19 cellular contexts compared by ENCODE assay signal in genomic region chr3:16943857-16944256, GRCh38. TPM values are rescaled to one million over a fixed set of nuclear protein-coding genes. Genes with fewer than 3 reads are reported as not detected.
DNase-seq lines count a peak whose midpoint lies in the region; ATAC-seq and TF ChIP-seq lines count a peak whose summit lies in the region.
"Had no signal": no experiment of that assay in that cellular context is flagged by ENCODE, and none has a peak within 500 bp of the region (broad histone marks: within the 10 kb centered on the region; RNA-seq: fewer than 3 reads in every experiment).

No MANE protein-coding gene starts in this region.

- no peaks in the 10 kb centered on the region for H3K27me3 Mint-ChIP-seq in memory B cell
- H3K27me3 Mint-ChIP-seq: IgD-negative memory B cell had no signal

- H3K9me3 ChIP-seq in left ventricle myocardium inferior (replicated peaks): no peaks in the 10 kb centered on the region
- no peaks in the 10 kb centered on the region for H3K9me3 ChIP-seq in heart left ventricle
- no peaks in the 10 kb centered on the region for H3K9me3 ChIP-seq in HEK293 (ENCODE audit: control insufficient read depth, insufficient read depth, low read depth, low read length)
- H3K9me3 ChIP-seq in tibial nerve: no peaks in the 10 kb centered on the region
- H3K9me3 ChIP-seq: A549; BLaER1 treated with 17β-estradiol and CSF1 and Interleukin-3, amounts not matched to agents 10 nM and 100 nM; Caco-2 had no signal

- CTCF ChIA-PET in HEK293 (lab: Yijun Ruan, JAX): no interaction called here

- POLR2A ChIA-PET in HEK293 (lab: Yijun Ruan, JAX): no interaction called here

- no peak overlapping the region for H3K4me3 Mint-ChIP-seq in memory B cell
- H3K4me3 Mint-ChIP-seq: IgD-negative memory B cell had no signal

- intact Hi-C loops in left ventricle myocardium inferior (cut with micrococcal nuclease): no loop called here
- intact Hi-C loops in heart left ventricle (cut with DNase I): loop anchor here in 2 of 10 donors (5.0 kb wide), 2 partner anchors 37 to 62 kb away; partner anchors contain the start of gene PLCL2 (in 1 of the 2)

- no peak for ATAC-seq in heart left ventricle
- ATAC-seq in memory B cell (ENCODE audit: low read depth): no peak
- ATAC-seq in HG03469 (IDR thresholded peaks at IDR 0.05; ENCODE audit: unreplicated experiment): no peak
- ATAC-seq: A549, HCT116, HepG2 had no signal

- no peak for TF ChIP-seq EP300 in tibial nerve (IDR thresholded peaks at IDR 0.05)

- TF ChIP-seq POLR2A in heart left ventricle (IDR thresholded peaks at IDR 0.05) (no peak), tibial nerve (IDR thresholded peaks at IDR 0.05) (no peak)

- no peaks in the 10 kb centered on the region for H3K36me3 ChIP-seq in left ventricle myocardium inferior
- no peaks in the 10 kb centered on the region for H3K36me3 ChIP-seq in heart left ventricle
- H3K36me3 ChIP-seq in HEK293 (ENCODE audit: control insufficient read depth in 2 of 2, insufficient read depth in 1 of 2, low read length in 2 of 2): no peaks in the 10 kb centered on the region
- no peaks in the 10 kb centered on the region for H3K36me3 ChIP-seq in tibial nerve

- H3K4me3 ChIP-seq in left ventricle myocardium inferior: no peak overlapping the region
- no peak overlapping the region for H3K4me3 ChIP-seq in heart left ventricle
- H3K4me3 ChIP-seq in HEK293 (ENCODE audit: low read depth, low read length): no peak overlapping the region
- no peak overlapping the region for H3K4me3 ChIP-seq in tibial nerve
- H3K4me3 ChIP-seq: A549; BLaER1 treated with 17β-estradiol and CSF1 and Interleukin-3, amounts not matched to agents 10 nM and 100 nM had no signal

- H3K27ac Mint-ChIP-seq in memory B cell: peak overlapping the region; percentile 46
- H3K27ac Mint-ChIP-seq: IgD-negative memory B cell had no signal

- peaks cover 44% of the 10 kb centered on the region for H3K4me1 Mint-ChIP-seq in memory B cell

- no peaks in the 10 kb centered on the region for H3K27me3 ChIP-seq in left ventricle myocardium inferior (ENCODE audit: low read depth)
- H3K27me3 ChIP-seq in heart left ventricle: no peaks in the 10 kb centered on the region
- H3K27me3 ChIP-seq in tibial nerve: no peaks in the 10 kb centered on the region
- H3K27me3 ChIP-seq: BLaER1 treated with 17β-estradiol and CSF1 and Interleukin-3, amounts not matched to agents 10 nM and 100 nM had no signal

- no peaks in the 10 kb centered on the region for H3K9me3 Mint-ChIP-seq in memory B cell
- H3K9me3 Mint-ChIP-seq: IgD-negative memory B cell had no signal

- H3K4me1 ChIP-seq in left ventricle myocardium inferior (peaks cover 81% of the 10 kb centered on the region), heart left ventricle (peaks cover 0 to 62% (median 31%) of the 10 kb centered on the region in 12 donors), HEK293 (ENCODE audit: control insufficient read depth, insufficient read depth, low read length) (peaks cover 10% of the 10 kb centered on the region), tibial nerve (peaks cover 0 to 8% (median 0%) of the 10 kb centered on the region in 4 donors)
- H3K4me1 ChIP-seq: A549, Caco-2 had no signal

- TF ChIP-seq CTCF in left ventricle myocardium inferior (IDR thresholded peaks at IDR 0.05; ENCODE audit: borderline replicate concordance) (no peak), heart left ventricle (IDR thresholded peaks at IDR 0.05) (no peak), HEK293 (tag by site-specific recombination; IDR thresholded peaks at IDR 0.05) (no peak), tibial nerve (IDR thresholded peaks at IDR 0.05) (no peak)

- peak overlapping the region; percentile 24 for H3K27ac ChIP-seq in left ventricle myocardium inferior (replicated peaks)
- H3K27ac ChIP-seq in heart left ventricle: no peak overlapping the region
- no peak overlapping the region for H3K27ac ChIP-seq in HEK293 (ENCODE audit: extremely low read depth, low read depth, low read length)
- no peak overlapping the region for H3K27ac ChIP-seq in tibial nerve
- H3K27ac ChIP-seq: 22Rv1; A549; BLaER1 treated with 17β-estradiol and CSF1 and Interleukin-3, amounts not matched to agents 10 nM and 100 nM had no signal

- DNase-seq in left ventricle myocardium inferior (no peak), heart left ventricle (no peak), memory B cell (ENCODE audit: low spot score in 2 of 2) (no peak), tibial nerve (ENCODE audit: low spot score in 2 of 2) (no peak), AG08395 (ENCODE audit: low spot score) (no peak)
- DNase-seq: Caco-2, DMS153, DMS79, GF-D8, GOT3, H7 had no signal

- peaks cover 16% of the 10 kb centered on the region for H3K36me3 Mint-ChIP-seq in memory B cell

TF ChIP-seq in HEK293, 187 proteins besides CTCF, POLR2A, EP300 and RAD21:
- TF ChIP-seq ZNF26 (tag by site-specific recombination; IDR thresholded peaks at IDR 0.05) (peak; percentile 31; the same call in 1 of the 2 replicates), ZNF223 (tag by site-specific recombination; IDR thresholded peaks at IDR 0.05) (no peak), ZNF777 (tag by site-specific recombination; IDR thresholded peaks at IDR 0.05; ENCODE audit: borderline replicate concordance) (no peak)

RNA-seq across cellular contexts. Expression of gene PLCL2, which starts 59.1 kb away (rescaled TPM):
- 48.1 TPM for total RNA-seq in left ventricle myocardium inferior
- 10 to 100 TPM; 47.1 to 80.9 (median 54.7) TPM for total RNA-seq in heart left ventricle
- polyA plus RNA-seq in heart left ventricle: 10 to 100 TPM; 10.4 to 21.1 TPM
- 10 to 100 TPM; 17.7 to 39.3 (median 29.0) TPM for total RNA-seq in tibial nerve
- total RNA-seq: HepG2 had no signal
- polyA plus RNA-seq: HepG2 had no signal
